ENCODE assay signal across 6 cellular contexts in the genomic region with DNA sequence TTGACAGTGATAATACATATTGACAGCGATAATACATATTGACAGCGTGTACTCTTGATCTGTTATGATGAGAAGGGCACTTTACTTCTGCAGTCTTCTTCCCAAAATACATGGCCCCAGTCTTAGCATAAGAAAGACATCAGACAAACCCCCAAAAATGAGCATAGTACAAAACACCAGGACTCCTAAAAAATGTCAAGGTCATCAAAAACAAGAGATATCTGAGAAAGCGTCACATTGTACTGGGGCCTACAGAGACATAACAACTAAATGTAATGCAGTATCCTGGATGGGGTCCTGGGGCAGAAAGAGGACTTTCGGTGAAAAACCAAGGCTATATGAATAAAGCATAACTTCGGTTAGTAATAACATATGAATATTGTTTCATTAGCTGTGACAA.
"Had no signal": no experiment of that assay in that cellular context is flagged by ENCODE, and none has a peak within 500 bp of the region (broad histone marks: within the 10 kb centered on the region; RNA-seq: fewer than 3 reads in every experiment).

No MANE protein-coding gene starts in this region.

- H2AFZ ChIP-seq: GM23338 had no signal

- DNase-seq: H9, HCEC 1CT, KG1 had no signal

- ATAC-seq: GM23338 had no signal

- H3K4me3 ChIP-seq: GM23338 had no signal

- FAIRE-seq: H1, H54 had no signal

- H3K4me2 ChIP-seq: GM23338 had no signal
